ENCODE assay signal across 14 cellular contexts in genomic region chr18:78980777-78981651, GRCh38. TPM values are rescaled to one million over a fixed set of nuclear protein-coding genes. Genes with fewer than 3 reads are reported as not detected.
DNase-seq lines count a peak whose midpoint lies in the region; ATAC-seq, FAIRE-seq and TF ChIP-seq lines count a peak whose summit lies in the region.
"Had no signal": no experiment of that assay in that cellular context is flagged by ENCODE, and none has a peak within 500 bp of the region (broad histone marks: within the 10 kb centered on the region; RNA-seq: fewer than 3 reads in every experiment).

No MANE protein-coding gene starts in this region.

- peak overlapping the region; percentile 20 for H3K4me3 Mint-ChIP-seq in activated T-cell treated with anti-CD3 and anti-CD28 coated beads, Interleukin-2, amount 50 U/mL, for 4 hours
- H3K4me3 Mint-ChIP-seq in activated naive CD8-positive, alpha-beta T cell treated with anti-CD3 and anti-CD28 coated beads for 36 hours, result peak overlapping the region; percentile 44

- WGBS in suprapubic skin, result 7% methylated on average over 16 of the region's 78 CpGs

- H3K27ac Mint-ChIP-seq in activated naive CD8-positive, alpha-beta T cell treated with anti-CD3 and anti-CD28 coated beads for 36 hours, result no peak overlapping the region

- H3K4me1 ChIP-seq in kidney (ENCODE audit: control insufficient read depth in 1 of 2, insufficient read depth in 1 of 2, low read depth in 1 of 2, low read length in 2 of 2) (no peaks in the 10 kb centered on the region), suprapubic skin (peaks cover 36% of the 10 kb centered on the region), mucosa of descending colon (ENCODE audit: low read depth) (no peaks in the 10 kb centered on the region)
- H3K4me1 ChIP-seq: SJSA1 had no signal

- TF ChIP-seq EP300 in suprapubic skin (IDR thresholded peaks at IDR 0.05), result no peak

- no peak for ATAC-seq in activated T-cell treated with anti-CD3 and anti-CD28 coated beads, Interleukin-2, amount 50 U/mL, for 4 hours
- ATAC-seq in GM21367 (IDR thresholded peaks at IDR 0.05; ENCODE audit: unreplicated experiment) (no peak), mucosa of descending colon (no peak)

- H3K27ac ChIP-seq in kidney (ENCODE audit: low read depth in 2 of 2, low read length in 2 of 2), result no peak overlapping the region
- H3K27ac ChIP-seq in suprapubic skin, result no peak overlapping the region
- H3K27ac ChIP-seq: C4-2B, GM23248, SJSA1 had no signal

- intact Hi-C loops in kidney (cut with DNase I), result no loop called here
- intact Hi-C loops in mucosa of descending colon (cut with DNase I, micrococcal nuclease), result no loop called here

- H3K36me3 Mint-ChIP-seq in activated T-cell treated with anti-CD3 and anti-CD28 coated beads, Interleukin-2, amount 50 U/mL, for 4 hours (ENCODE audit: insufficient read depth), result no peaks in the 10 kb centered on the region
- H3K36me3 Mint-ChIP-seq in activated naive CD8-positive, alpha-beta T cell treated with anti-CD3 and anti-CD28 coated beads for 36 hours, result peaks cover 3% of the 10 kb centered on the region

- no peak overlapping the region for H3K9ac ChIP-seq in kidney (ENCODE audit: low read length in 2 of 2)
- H3K9ac ChIP-seq: GM23248 had no signal

- H3K36me3 ChIP-seq in kidney (ENCODE audit: control insufficient read depth in 1 of 2, insufficient read depth in 2 of 2, low read length in 2 of 2) (no peaks in the 10 kb centered on the region), suprapubic skin (no peaks in the 10 kb centered on the region), mucosa of descending colon (ENCODE audit: low read depth) (no peaks in the 10 kb centered on the region)
- H3K36me3 ChIP-seq: SJSA1 had no signal

- H3K4me3 ChIP-seq in kidney (ENCODE audit: low read length in 2 of 2) (peak overlapping the region; percentile 9), suprapubic skin (peak overlapping the region; percentile 31), mucosa of descending colon (no peak overlapping the region)
- H3K4me3 ChIP-seq: GM23248, SJSA1 had no signal

- H3K4me1 Mint-ChIP-seq in activated T-cell treated with anti-CD3 and anti-CD28 coated beads, Interleukin-2, amount 50 U/mL, for 4 hours (ENCODE audit: low read depth), result peaks cover 13% of the 10 kb centered on the region
- H3K4me1 Mint-ChIP-seq in activated naive CD8-positive, alpha-beta T cell treated with anti-CD3 and anti-CD28 coated beads for 36 hours, result peaks cover 19% of the 10 kb centered on the region

- FAIRE-seq in kidney (lab: Jason Lieb, UNC), result no peak

- peaks cover 64% of the 10 kb centered on the region for H3K27me3 Mint-ChIP-seq in activated T-cell treated with anti-CD3 and anti-CD28 coated beads, Interleukin-2, amount 50 U/mL, for 4 hours (ENCODE audit: low read depth)
- peaks cover 74% of the 10 kb centered on the region for H3K27me3 Mint-ChIP-seq in activated naive CD8-positive, alpha-beta T cell treated with anti-CD3 and anti-CD28 coated beads for 36 hours

- H3K9me3 ChIP-seq in kidney (ENCODE audit: control insufficient read depth in 1 of 2, low read length in 2 of 2) (no peaks in the 10 kb centered on the region), suprapubic skin (no peaks in the 10 kb centered on the region), mucosa of descending colon (no peaks in the 10 kb centered on the region)

- TF ChIP-seq CTCF in kidney (IDR thresholded peaks at IDR 0.05; ENCODE audit: borderline replicate concordance, extremely low read depth, insufficient read depth), result no peak
- TF ChIP-seq CTCF in suprapubic skin (IDR thresholded peaks at IDR 0.05), result no peak
- no peak for TF ChIP-seq CTCF in mucosa of descending colon (IDR thresholded peaks at IDR 0.05)

- no peak for TF ChIP-seq POLR2A in suprapubic skin (IDR thresholded peaks at IDR 0.05)

- peaks cover 4% of the 10 kb centered on the region for H3K9me3 Mint-ChIP-seq in activated T-cell treated with anti-CD3 and anti-CD28 coated beads, Interleukin-2, amount 50 U/mL, for 4 hours
- H3K9me3 Mint-ChIP-seq in activated naive CD8-positive, alpha-beta T cell treated with anti-CD3 and anti-CD28 coated beads for 36 hours, result peaks cover 5% of the 10 kb centered on the region

- H3K27me3 ChIP-seq in suprapubic skin, result peaks cover 100% of the 10 kb centered on the region
- H3K27me3 ChIP-seq: SJSA1 had no signal

- DNase-seq in activated T-cell treated with anti-CD3 and anti-CD28 coated beads, Interleukin-2, amount 50 U/mL, for 4 hours, result no peak
- DNase-seq in activated T-cell treated with anti-CD3 and anti-CD28 coated beads for 4 hours, result no peak
- DNase-seq in activated naive CD8-positive, alpha-beta T cell treated with anti-CD3 and anti-CD28 coated beads for 36 hours, result no peak
- DNase-seq in kidney, result no peak
- no peak for DNase-seq in suprapubic skin (ENCODE audit: low spot score in 2 of 2)
- DNase-seq in AML-193 (lab: John Stamatoyannopoulos, UW), result no peak
- DNase-seq in mucosa of descending colon, result no peak
- DNase-seq: activated gamma-delta T cell treated with Interleukin-2 at 50 U/mL for 16 hours, GM23248, NCI-H2029 had no signal

RNA-seq across cellular contexts. Expression of gene SALL3, which starts 1.4 kb away (rescaled TPM):
- not detected for total RNA-seq in activated T-cell treated with anti-CD3 and anti-CD28 coated beads, Interleukin-2, amount 50 U/mL, for 4 hours
- total RNA-seq in activated naive CD8-positive, alpha-beta T cell treated with anti-CD3 and anti-CD28 coated beads for 36 hours, result not detected
- total RNA-seq in kidney (2.0 TPM), suprapubic skin (under 1 TPM in 2 of 4 donors, not detected in 2; 0.21 to 0.40 TPM), mucosa of descending colon (not detected)
- polyA plus RNA-seq in kidney (ENCODE audit: insufficient read depth, low read depth, low replicate concordance), result 5.5 TPM
- total RNA-seq: fibroblast of lung, GM23248 had no signal
- polyA plus RNA-seq: fibroblast of lung, GM23248 had no signal
